In the genomic region with DNA sequence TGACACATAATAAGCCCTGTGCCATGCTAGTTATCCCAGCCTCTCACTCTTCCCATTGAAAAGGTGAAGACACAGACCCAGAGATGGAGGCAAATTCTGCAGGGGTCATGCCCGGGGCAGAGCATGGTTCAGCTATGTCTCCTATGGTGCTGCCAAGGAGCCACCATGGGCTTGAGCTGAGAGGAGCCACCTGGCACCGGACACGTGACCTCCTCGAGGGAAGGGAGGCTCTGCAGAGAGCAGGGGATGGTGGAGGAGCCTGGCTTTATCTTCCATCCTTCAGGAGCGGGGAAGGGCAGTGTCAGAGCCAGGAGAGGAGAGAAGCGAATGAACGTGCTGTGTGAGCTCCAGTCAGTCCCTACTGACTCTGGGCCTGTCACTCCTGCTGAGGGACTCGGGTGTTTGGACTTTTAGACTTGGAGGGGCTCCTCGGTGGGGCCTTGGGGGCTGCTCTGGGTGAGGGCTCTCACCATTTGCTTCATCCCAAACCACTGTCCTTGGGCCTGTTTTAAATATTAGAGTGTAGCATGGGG, we compare ENCODE assay signal across 23 cellular contexts. TPM values are rescaled to one million over a fixed set of nuclear protein-coding genes. Genes with fewer than 3 reads are reported as not detected.
DNase-seq lines count a peak whose midpoint lies in the region; ATAC-seq, FAIRE-seq and TF ChIP-seq lines count a peak whose summit lies in the region.
"Had no signal": no experiment of that assay in that cellular context is flagged by ENCODE, and none has a peak within 500 bp of the region (broad histone marks: within the 10 kb centered on the region; RNA-seq: fewer than 3 reads in every experiment).

No MANE protein-coding gene starts in this region.

- H3K36me3 ChIP-seq in breast epithelium (no peaks in the 10 kb centered on the region), mammary epithelial cell (ENCODE audit: insufficient read depth, low read length) (no peaks in the 10 kb centered on the region), K562 (ENCODE audit: control insufficient read depth, insufficient read depth, low read length) (no peaks in the 10 kb centered on the region), neuronal stem cell (replicated peaks in 1 of 2; ENCODE audit: control insufficient read depth in 2 of 2, insufficient read depth in 2 of 2, low read length in 2 of 2) (no peaks in the 10 kb centered on the region), tibial artery (no peaks in the 10 kb centered on the region)
- H3K36me3 ChIP-seq: brain microvascular endothelial cell, Peyer's patch had no signal

- H4K20me1 ChIP-seq in mammary epithelial cell (ENCODE audit: insufficient read depth, low read length) (no peaks in the 10 kb centered on the region), K562 (replicated peaks; ENCODE audit: control insufficient read depth, insufficient read depth, low read length) (0 out of 2 replicates have a peak, but pooled peaks cover 4% of the 10 kb centered on the region)

- intact Hi-C loops in breast epithelium (cut with DNase I; ENCODE audit: low total_unique reads) (no loop called here), mammary epithelial cell (cut with micrococcal nuclease) (no loop called here), K562 (cut with micrococcal nuclease) (no loop called here), tibial artery (cut with DNase I; ENCODE audit: low total_unique reads) (no loop called here)

- peak overlapping the region; percentile 51 for H2AK5ac ChIP-seq in neuronal stem cell (ENCODE audit: low read depth, low read length)

- TF ChIP-seq POLR2A in breast epithelium (IDR thresholded peaks at IDR 0.05), result no peak
- TF ChIP-seq POLR2A in K562 (conservative IDR thresholded peaks at IDR 0.05), result no peak

- no peak for TF ChIP-seq CTCF in breast epithelium (IDR thresholded peaks at IDR 0.05)
- no peak for TF ChIP-seq CTCF in mammary epithelial cell (conservative IDR thresholded peaks at IDR 0.05 in 1 of 2, IDR thresholded peaks at IDR 0.05 in 1 of 2; ENCODE audit: extremely low read depth in 1 of 2, insufficient read depth in 1 of 2, low read depth in 1 of 2, low read length in 2 of 2)
- TF ChIP-seq CTCF in K562 (IDR thresholded peaks at IDR 0.05 in 2 of 3, conservative IDR thresholded peaks at IDR 0.05 in 1 of 3; ENCODE audit: insufficient read depth in 2 of 3, low read depth in 1 of 3, low read length in 3 of 3), result no peak
- no peak for TF ChIP-seq CTCF in tibial artery (IDR thresholded peaks at IDR 0.05)

- TF ChIP-seq EP300 in K562 (IDR thresholded peaks at IDR 0.05; ENCODE audit: low read length), result no peak

- dilution Hi-C loops in mammary epithelial cell (cut with HindIII; ENCODE audit: low sequenced_read_pairs), result no loop called here

- H3K4ac ChIP-seq in neuronal stem cell (ENCODE audit: low read length), result no peak overlapping the region

- H4K91ac ChIP-seq in neuronal stem cell (ENCODE audit: low read depth, low read length, poor library complexity), result no peak overlapping the region

- H3K27me3 ChIP-seq in breast epithelium (no peaks in the 10 kb centered on the region), mammary epithelial cell (ENCODE audit: insufficient read depth, low read length) (no peaks in the 10 kb centered on the region), K562 (ENCODE audit: control insufficient read depth in 2 of 2, insufficient read depth in 2 of 2, low read length in 2 of 2) (peaks cover 23 to 44% of the 10 kb centered on the region in 2 experiments; a peak in 4 of 5 replicates), neuronal stem cell (ENCODE audit: control insufficient read depth in 3 of 3, insufficient read depth in 3 of 3, low read depth in 1 of 3, low read length in 3 of 3) (peaks cover 0 to 4% (median 0%) of the 10 kb centered on the region in 3 experiments), tibial artery (no peaks in the 10 kb centered on the region)
- H3K27me3 ChIP-seq: Peyer's patch had no signal

- peak overlapping the region; percentile 3 for H3K23ac ChIP-seq in neuronal stem cell (ENCODE audit: low read depth, low read length, poor library complexity)

- DNase-seq in breast epithelium (ENCODE audit: low spot score in 2 of 2), result no peak
- DNase-seq in mammary epithelial cell, result no peak
- DNase-seq in K562 (ENCODE audit: extremely low read depth in 1 of 4, low spot score in 3 of 4), result no peak
- no peak for DNase-seq in neuronal stem cell (ENCODE audit: low spot score)
- peak in 1 of 2 donors; percentile 70 for DNase-seq in tibial artery
- DNase-seq in DMS114 treated with DMSO at 0.1 percent for 48 hours (lab: John Stamatoyannopoulos, UW; ENCODE audit: unreplicated experiment), result no peak
- DNase-seq in HPDE6-E6E7 (ENCODE audit: extremely low spot score), result no peak
- no peak for DNase-seq in NCI-H1092 (lab: John Stamatoyannopoulos, UW)
- DNase-seq: activated CD4-positive, alpha-beta T cell treated with anti-CD3 and anti-CD28 coated beads for 1 hour; activated T-cell treated with anti-CD3 and anti-CD28 coated beads, Interleukin-2, amount 50 U/mL, for 72 hours; brain microvascular endothelial cell; foreskin keratinocyte; left colon; NCI-H1694 treated with DMSO at 0.1 percent for 48 hours; Peyer's patch had no signal

- H3K9ac ChIP-seq in mammary epithelial cell (ENCODE audit: insufficient read depth, low read length) (no peak overlapping the region), K562 (ENCODE audit: insufficient read depth in 1 of 2, low read depth in 2 of 2, low read length in 2 of 2) (0 out of 4 replicates have a peak overlapping the region, but pooled peaks of 1 of the 2 experiments have one; percentile 40), neuronal stem cell (ENCODE audit: low read depth, low read length, poor library complexity) (no peak overlapping the region)

- 95% methylated on average over 4 of the region's 9 CpGs for WGBS in mammary epithelial cell (ENCODE audit: low coverage, missing lambda C conversion rate)
- WGBS in K562 (ENCODE audit: insufficient coverage, low coverage, missing lambda C conversion rate), result 1% methylated on average over 8 of the region's 9 CpGs
- WGBS in neuronal stem cell (ENCODE audit: extremely low coverage in 2 of 2, insufficient read length in 2 of 2, insufficient replicate concordance in 1 of 2), 2 donors, result no CpG with 5 or more reads among the region's 9 CpGs

- H3K4me3 ChIP-seq in breast epithelium (no peak overlapping the region), mammary epithelial cell (replicated peaks in 1 of 3; ENCODE audit: insufficient read depth in 1 of 3, low read depth in 2 of 3, low read length in 3 of 3) (no peak overlapping the region), K562 (no peak overlapping the region), neuronal stem cell (ENCODE audit: low read length in 2 of 2) (no peak overlapping the region), tibial artery (no peak overlapping the region)
- H3K4me3 ChIP-seq: Peyer's patch had no signal

- H2BK15ac ChIP-seq in neuronal stem cell (ENCODE audit: low read length), result no peak overlapping the region

- H3K79me2 ChIP-seq in mammary epithelial cell (ENCODE audit: insufficient read depth, low read length) (no peaks in the 10 kb centered on the region), K562 (ENCODE audit: control insufficient read depth, insufficient read depth, low read length) (no peaks in the 10 kb centered on the region)

- H2BK5ac ChIP-seq in neuronal stem cell (ENCODE audit: low read length), result no peak overlapping the region

- no peaks in the 10 kb centered on the region for H3K79me1 ChIP-seq in neuronal stem cell (ENCODE audit: low read depth, low read length)

- POLR2A ChIA-PET in K562 (lab: Yijun Ruan, JAX), result no interaction called here

- TF ChIP-seq RAD21 in K562 (CRISPR knock-in tag; conservative IDR thresholded peaks at IDR 0.05 in 1 of 2, IDR thresholded peaks at IDR 0.05 in 1 of 2), result no peak

- H3K14ac ChIP-seq in neuronal stem cell (ENCODE audit: low read length), result no peak overlapping the region

- H3K4me2 ChIP-seq in mammary epithelial cell (ENCODE audit: insufficient read depth, low read depth, low read length) (no peak overlapping the region), K562 (ENCODE audit: insufficient read depth, low read length) (no peak overlapping the region), neuronal stem cell (ENCODE audit: insufficient read depth, low read length, poor library complexity, severe bottlenecking) (no peak overlapping the region)

- H4K8ac ChIP-seq in neuronal stem cell (ENCODE audit: low read depth, low read length), result no peak overlapping the region

- no peak overlapping the region for H2BK12ac ChIP-seq in neuronal stem cell (ENCODE audit: low read length)

- no peak for FAIRE-seq in K562 (lab: Jason Lieb, UNC)
- FAIRE-seq: A204.1, GM12891 had no signal

- BruUV-seq in mammary epithelial cell (replicated peaks; lab: Mats Ljungman, UMichigan), result no TSS peak
- no TSS peak for BruUV-seq in K562 (replicated peaks; lab: Mats Ljungman, UMichigan)

- H3K9me1 ChIP-seq in K562 (ENCODE audit: control insufficient read depth, insufficient read depth, low read length), result no peaks in the 10 kb centered on the region

- no peak overlapping the region for H2BK120ac ChIP-seq in neuronal stem cell (ENCODE audit: low read depth, low read length)

- peaks cover 10 to 17% of the 10 kb centered on the region in 2 donors for H3K4me1 ChIP-seq in breast epithelium
- peaks cover 4% of the 10 kb centered on the region for H3K4me1 ChIP-seq in mammary epithelial cell (ENCODE audit: insufficient read depth, low read length)
- no peaks in the 10 kb centered on the region for H3K4me1 ChIP-seq in K562 (replicated peaks in 1 of 2; ENCODE audit: control insufficient read depth in 2 of 2, insufficient read depth in 2 of 2, low read length in 2 of 2)
- peaks cover 13 to 18% of the 10 kb centered on the region in 2 donors for H3K4me1 ChIP-seq in neuronal stem cell (ENCODE audit: control insufficient read depth in 2 of 2, insufficient read depth in 1 of 2, low read depth in 1 of 2, low read length in 2 of 2)
- peaks cover 11 to 93% (median 53%) of the 10 kb centered on the region in 4 donors for H3K4me1 ChIP-seq in tibial artery
- H3K4me1 ChIP-seq: foreskin keratinocyte had no signal

- H3K9me3 ChIP-seq in breast epithelium, result no peaks in the 10 kb centered on the region
- H3K9me3 ChIP-seq in mammary epithelial cell (replicated peaks; ENCODE audit: insufficient read depth, low read length), result no peaks in the 10 kb centered on the region
- no peaks in the 10 kb centered on the region for H3K9me3 ChIP-seq in K562 (replicated peaks; ENCODE audit: control insufficient read depth, insufficient read depth, low read depth, low read length)
- no peaks in the 10 kb centered on the region for H3K9me3 ChIP-seq in neuronal stem cell (replicated peaks in 1 of 2; ENCODE audit: control insufficient read depth in 2 of 2, insufficient read depth in 1 of 2, low read depth in 1 of 2, low read length in 2 of 2)
- H3K9me3 ChIP-seq in tibial artery, result no peaks in the 10 kb centered on the region
- H3K9me3 ChIP-seq: Peyer's patch had no signal

- peak overlapping the region; percentile 59 for H3K18ac ChIP-seq in neuronal stem cell (ENCODE audit: low read length)

- no peak for ATAC-seq in K562
- ATAC-seq: activated T-cell treated with anti-CD3 and anti-CD28 coated beads, Interleukin-2, amount 50 U/mL, for 72 hours; foreskin keratinocyte; HCT116; left colon; stimulated activated effector memory CD8-positive, alpha-beta T cell treated with anti-CD3 and anti-CD28 coated beads, Interleukin-12 subunit alpha, Interleukin-12 subunit beta, amount 100 ng/mL, for 72 hours had no signal

- CTCF ChIA-PET in mammary epithelial cell (lab: Charles Lee; ENCODE audit: low non-redundant PET), result no interaction called here
- CTCF ChIA-PET in K562 (lab: Yijun Ruan, JAX; ENCODE audit: low intra/inter-chr PET ratio), result no interaction called here

- in situ Hi-C loops in mammary epithelial cell (cut with MboI; ENCODE audit: low sequenced_read_pairs in 2 of 2), result no loop called here
- in situ Hi-C loops in K562 (cut with MboI), result no loop called here

- H2AFZ ChIP-seq in mammary epithelial cell (ENCODE audit: low read depth, low read length) (no peak overlapping the region), K562 (ENCODE audit: low read depth, low read length) (no peak overlapping the region), neuronal stem cell (ENCODE audit: low read length) (peak overlapping the region; percentile 41)

- H3K27ac ChIP-seq in breast epithelium, result peak overlapping the region; percentile 81 to 94
- no peak overlapping the region for H3K27ac ChIP-seq in mammary epithelial cell (ENCODE audit: insufficient read depth, low read depth, low read length)
- no peak overlapping the region for H3K27ac ChIP-seq in K562 (ENCODE audit: extremely low read depth, low read depth, low read length)
- H3K27ac ChIP-seq in neuronal stem cell (replicated peaks; ENCODE audit: low read length), result no peak overlapping the region
- H3K27ac ChIP-seq in tibial artery, result peak overlapping the region; percentile 94
- H3K27ac ChIP-seq: brain microvascular endothelial cell, C4-2B, foreskin keratinocyte had no signal

RNA-seq across cellular contexts. Expression of gene CCN5, which starts 11.1 kb away (rescaled TPM):
- total RNA-seq in breast epithelium (1,000 to 10,000 TPM in 1 of 3 donors, 10 to 100 TPM in 2; 16.1 to 1,283 (median 39.0) TPM), mammary epithelial cell (under 1 TPM in 1 of 2 donors, not detected in 1; 0.67 TPM), K562 (2014; rRNA removed) (not detected in 2 replicates), K562 (2014; rRNA removed; fragmentation: Illumina TruSeq; extraction: Trizol) (not detected in 2 replicates), K562 (2015; rRNA removed; fragmentation: Illumina TruSeq; extraction: Trizol) (not detected in 2 replicates), K562 (2021) (not detected in 2 replicates)
- polyA plus RNA-seq in mammary epithelial cell (not detected), K562 (2011; rRNA removed) (not detected in 2 replicates), K562 (2014; fragmentation: Illumina TruSeq; extraction: Trizol) (not detected in 2 replicates), K562 (2014; fragmentation: Nextera tagmentation; extraction: Ambion mirVana) (not detected), K562 (2014; rRNA removed) (not detected in 2 replicates)
- not detected for polyA minus RNA-seq in mammary epithelial cell
- not detected in 2 replicates for total RNA-seq in K562 (2011; cell fraction: chromatin; rRNA removed; ENCODE audit: low replicate concordance)
- total RNA-seq in K562 (2011; cell fraction: nucleolus; rRNA removed), result not detected in 2 replicates
- not detected in 2 replicates for total RNA-seq in K562 (2011; cell fraction: nucleoplasm; rRNA removed)
- not detected in 2 replicates for polyA plus RNA-seq in K562 (2011; cell fraction: cytosol; rRNA removed)
- not detected in 2 replicates for polyA plus RNA-seq in K562 (2011; cell fraction: nucleus; rRNA removed)
- 0.07 TPM in 1 of 2 replicates, not detected in the other for polyA plus RNA-seq in K562 (2012)
- polyA minus RNA-seq in K562 (2011; rRNA and poly(A)+ RNA removed), result not detected in 2 replicates
- polyA minus RNA-seq in K562 (2011; cell fraction: cytosol; rRNA and poly(A)+ RNA removed), result 2.9 and 3.7 TPM in 2 replicates
- 0.56 and 0.81 TPM in 2 replicates for polyA minus RNA-seq in K562 (2011; cell fraction: nucleus; rRNA and poly(A)+ RNA removed)
- polyA plus RNA-seq in neuronal stem cell (2013, experiment 1 of 2), result not detected
- polyA plus RNA-seq in neuronal stem cell (2013, experiment 2 of 2), result not detected
- total RNA-seq: activated CD8-positive, alpha-beta memory T cell treated with anti-CD3 and anti-CD28 coated beads for 36 hours; activated T-cell treated with anti-CD3 and anti-CD28 coated beads, Interleukin-2, amount 50 U/mL, for 72 hours; dermis blood vessel endothelial cell; foreskin keratinocyte; mononuclear cell had no signal
- polyA plus RNA-seq: foreskin keratinocyte had no signal

RNA-seq across cellular contexts. Expression of gene KCNK15, which starts 41.6 kb away (rescaled TPM):
- total RNA-seq in breast epithelium, result 1 to 10 TPM; 5.0 to 7.3 (median 5.6) TPM
- total RNA-seq in mammary epithelial cell, result 1 to 10 TPM in 1 of 2 donors, under 1 TPM in 1; 0.31 to 1.0 TPM
- 0.40 TPM for polyA plus RNA-seq in mammary epithelial cell
- polyA minus RNA-seq in mammary epithelial cell, result not detected
- 0.42 TPM in 1 of 2 replicates, not detected in the other for total RNA-seq in K562 (2011; cell fraction: chromatin; rRNA removed; ENCODE audit: low replicate concordance)
- total RNA-seq in K562 (2011; cell fraction: nucleolus; rRNA removed), result 0.79 and 1.0 TPM in 2 replicates
- total RNA-seq in K562 (2011; cell fraction: nucleoplasm; rRNA removed), result 0.66 TPM in 1 of 2 replicates, not detected in the other
- total RNA-seq in K562 (2014; rRNA removed), result 0.16 and 0.23 TPM in 2 replicates
- 0.10 TPM in 1 of 2 replicates, not detected in the other for total RNA-seq in K562 (2014; rRNA removed; fragmentation: Illumina TruSeq; extraction: Trizol)
- not detected in 2 replicates for total RNA-seq in K562 (2015; rRNA removed; fragmentation: Illumina TruSeq; extraction: Trizol)
- 0.11 and 0.38 TPM in 2 replicates for total RNA-seq in K562 (2021)
- polyA plus RNA-seq in K562 (2011; rRNA removed), result 0.03 TPM in 1 of 2 replicates, not detected in the other
- polyA plus RNA-seq in K562 (2011; cell fraction: cytosol; rRNA removed), result 0.01 and 0.10 TPM in 2 replicates
- not detected in 2 replicates for polyA plus RNA-seq in K562 (2011; cell fraction: nucleus; rRNA removed)
- polyA plus RNA-seq in K562 (2012), result 0.21 and 0.79 TPM in 2 replicates
- polyA plus RNA-seq in K562 (2014; fragmentation: Illumina TruSeq; extraction: Trizol), result 0.07 TPM in 1 of 2 replicates, not detected in the other
- not detected for polyA plus RNA-seq in K562 (2014; fragmentation: Nextera tagmentation; extraction: Ambion mirVana)
- 0.30 TPM in 1 of 2 replicates, not detected in the other for polyA plus RNA-seq in K562 (2014; rRNA removed)
- polyA minus RNA-seq in K562 (2011; rRNA and poly(A)+ RNA removed), result 0.07 TPM in 1 of 2 replicates, not detected in the other
- 0.64 TPM in 1 of 2 replicates, not detected in the other for polyA minus RNA-seq in K562 (2011; cell fraction: cytosol; rRNA and poly(A)+ RNA removed)
- 0.33 and 0.67 TPM in 2 replicates for polyA minus RNA-seq in K562 (2011; cell fraction: nucleus; rRNA and poly(A)+ RNA removed)
- polyA plus RNA-seq in neuronal stem cell (2013, experiment 1 of 2), result 0.08 TPM
- polyA plus RNA-seq in neuronal stem cell (2013, experiment 2 of 2), result 0.04 TPM
- total RNA-seq: foreskin keratinocyte had no signal

RNA-seq across cellular contexts. Expression of gene ADA, which starts 52.5 kb away (rescaled TPM):
- total RNA-seq in breast epithelium, result 10 to 100 TPM in 2 of 3 donors, 1 to 10 TPM in 1; 5.7 to 46.2 (median 11.5) TPM
- total RNA-seq in mammary epithelial cell, result 10 to 100 TPM in 1 of 2 donors, 1 to 10 TPM in 1; 4.2 to 10.5 TPM
- polyA plus RNA-seq in mammary epithelial cell, result 23.0 TPM
- 9.3 TPM for polyA minus RNA-seq in mammary epithelial cell
- total RNA-seq in K562 (2011; cell fraction: chromatin; rRNA removed; ENCODE audit: low replicate concordance), result 5.1 and 18.6 TPM in 2 replicates
- 7.1 and 11.2 TPM in 2 replicates for total RNA-seq in K562 (2011; cell fraction: nucleolus; rRNA removed)
- total RNA-seq in K562 (2011; cell fraction: nucleoplasm; rRNA removed), result 5.2 and 11.3 TPM in 2 replicates
- 4.0 and 8.2 TPM in 2 replicates for total RNA-seq in K562 (2014; rRNA removed)
- 3.4 and 4.4 TPM in 2 replicates for total RNA-seq in K562 (2014; rRNA removed; fragmentation: Illumina TruSeq; extraction: Trizol)
- total RNA-seq in K562 (2015; rRNA removed; fragmentation: Illumina TruSeq; extraction: Trizol), result 4.6 and 5.3 TPM in 2 replicates
- total RNA-seq in K562 (2021), result 7.0 and 7.3 TPM in 2 replicates
- polyA plus RNA-seq in K562 (2011; rRNA removed), result 26.1 and 26.8 TPM in 2 replicates
- polyA plus RNA-seq in K562 (2011; cell fraction: cytosol; rRNA removed), result 30.9 and 33.5 TPM in 2 replicates
- 42.7 and 47.8 TPM in 2 replicates for polyA plus RNA-seq in K562 (2011; cell fraction: nucleus; rRNA removed)
- 5.7 and 7.4 TPM in 2 replicates for polyA plus RNA-seq in K562 (2012)
- polyA plus RNA-seq in K562 (2014; fragmentation: Illumina TruSeq; extraction: Trizol), result 6.8 and 7.2 TPM in 2 replicates
- 1 to 10 TPM; 2.4 to 3.6 TPM for polyA plus RNA-seq in K562 (2014; fragmentation: Nextera tagmentation; extraction: Ambion mirVana)
- polyA plus RNA-seq in K562 (2014; rRNA removed), result 8.9 and 10.9 TPM in 2 replicates
- 11.8 and 15.5 TPM in 2 replicates for polyA minus RNA-seq in K562 (2011; rRNA and poly(A)+ RNA removed)
- 8.0 and 11.6 TPM in 2 replicates for polyA minus RNA-seq in K562 (2011; cell fraction: cytosol; rRNA and poly(A)+ RNA removed)
- polyA minus RNA-seq in K562 (2011; cell fraction: nucleus; rRNA and poly(A)+ RNA removed), result 6.2 and 6.8 TPM in 2 replicates
- polyA plus RNA-seq in neuronal stem cell (2013, experiment 1 of 2), result 25.3 TPM
- polyA plus RNA-seq in neuronal stem cell (2013, experiment 2 of 2), result 24.1 TPM

Comparison
In these comparisons a context has a peak if more than half of its experiments do, and no peak if none do; other contexts are left out.
1. H3K27ac ChIP-seq: peak in breast epithelium (2 of 2) and tibial artery (2 of 2); none in mammary epithelial cell (single experiment), K562 (single experiment) and neuronal stem cell (single experiment).
2. RNA of gene CCN5, which starts 11.1 kb away (total RNA-seq): 16.1 to 1,283 TPM in breast epithelium; 0.67 TPM in mammary epithelial cell and not detected in K562; every median in the first group is over 10 times any median in the second.